Comparison of ENCODE assay signal across 8 cellular contexts in the genomic region with DNA sequence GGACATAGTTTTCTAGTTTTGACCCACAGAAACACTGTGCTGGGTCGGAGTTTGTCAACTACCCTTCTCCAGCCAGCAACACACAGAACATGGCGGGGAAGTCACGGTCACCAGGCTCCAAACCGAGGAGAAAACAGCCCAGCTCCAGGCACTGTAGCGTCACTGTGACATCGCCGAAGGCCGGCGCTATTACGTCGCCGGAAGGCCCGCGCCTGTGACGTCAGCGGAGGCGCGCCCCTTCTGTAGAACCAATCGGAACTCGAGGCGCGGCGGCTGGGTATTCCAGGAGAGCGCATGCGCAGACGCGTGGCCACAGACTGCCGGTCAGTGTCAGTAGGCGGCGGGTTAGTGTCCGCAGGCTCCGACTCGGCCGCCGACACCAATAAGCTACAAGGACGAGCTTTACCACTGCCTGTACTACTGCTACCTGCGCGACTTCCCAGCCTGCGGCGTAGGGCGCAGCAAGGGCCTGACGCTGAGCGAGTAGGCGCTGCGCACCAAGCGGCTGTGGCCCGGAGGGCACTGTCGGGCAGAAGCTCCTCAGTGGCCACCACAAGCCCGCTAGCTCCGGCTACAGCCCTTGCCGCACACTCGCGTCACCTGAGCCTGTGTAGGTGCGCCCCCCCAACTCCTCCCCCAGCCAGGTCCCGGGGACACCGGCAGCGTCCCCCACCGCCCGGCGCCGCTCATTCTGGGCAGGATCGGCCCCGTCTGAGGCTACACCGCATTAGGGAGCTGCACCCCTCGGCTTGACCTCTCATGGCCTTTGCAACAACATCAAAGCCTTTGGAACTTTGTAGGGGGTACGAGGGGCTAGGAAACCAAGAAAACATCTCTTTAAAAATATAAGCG. TPM values are rescaled to one million over a fixed set of nuclear protein-coding genes. Genes with fewer than 3 reads are reported as not detected.
A peak's percentile ranks its signal among the peaks of the same experiment; 100 is the strongest.
DNase-seq lines count a peak whose midpoint lies in the region; ATAC-seq, FAIRE-seq and TF ChIP-seq lines count a peak whose summit lies in the region.

No MANE protein-coding gene starts in this region.

- H2BK20ac ChIP-seq in H1 (ENCODE audit: low read length), result no peak overlapping the region

- H3K36me3 Mint-ChIP-seq in memory B cell, result no peaks in the 10 kb centered on the region

- no peaks in the 10 kb centered on the region for H3K36me3 ChIP-seq in H1 (ENCODE audit: control insufficient read depth in 2 of 4, insufficient read depth in 4 of 4, low read length in 3 of 4)

- TF ChIP-seq CTCF in GM20000 (IDR thresholded peaks at IDR 0.05; ENCODE audit: extremely low read depth, missing control alignments) (no peak), H1 (IDR thresholded peaks at IDR 0.05; ENCODE audit: control extremely low read depth in 1 of 3, insufficient read depth in 1 of 3, low read depth in 1 of 3, low read length in 3 of 3) (no peak)

- no peak overlapping the region for H2BK120ac ChIP-seq in H1 (replicated peaks; ENCODE audit: low read depth, low read length)

- DNase-seq in CMK (ENCODE audit: low read depth), result peak; percentile 90
- DNase-seq in GM20000 (ENCODE audit: low spot score), result peak; percentile 93
- DNase-seq in HS-5 (ENCODE audit: low read depth), result peak; percentile 49
- DNase-seq in NOMO-1 treated with dmso at 0.1 percent for 144 hours (lab: John Stamatoyannopoulos, UW; ENCODE audit: unreplicated experiment), result peak; percentile 99
- DNase-seq in activated CD8-positive, alpha-beta memory T cell treated with anti-CD3 and anti-CD28 coated beads, Interleukin-2, amount 50 U/mL, for 1 hour (ENCODE audit: extremely low read depth), result peak; percentile 79
- DNase-seq in H1 (ENCODE audit: low read depth in 1 of 2, low spot score in 2 of 2), result peak; percentile 87 to 99
- peak; percentile 88 to 93 for DNase-seq in memory B cell (ENCODE audit: low spot score in 2 of 2)
- DNase-seq in stimulated activated CD4-positive, alpha-beta T cell treated with anti-CD3 and anti-CD28 coated beads, TNF-alpha, amount 100 ng/mL, for 48 hours (ENCODE audit: low read depth in 3 of 3), result peak; percentile 85 to 89 (median 86)

- H3K4me3 Mint-ChIP-seq in memory B cell, result peak overlapping the region; percentile 89

- peak overlapping the region; percentile 88 for H4K5ac ChIP-seq in H1 (ENCODE audit: insufficient read length, low read depth, low read length)

- H4K91ac ChIP-seq in H1 (replicated peaks; ENCODE audit: insufficient read length, low read length), result no peak overlapping the region

- TF ChIP-seq EP300 in H1 (IDR thresholded peaks at IDR 0.05; ENCODE audit: borderline replicate concordance in 1 of 2, low read depth in 2 of 2, low read length in 2 of 2), result peak in 1 of 2 experiments; percentile 68; a peak in 1 of 3 replicates

- no peaks in the 10 kb centered on the region for H3K27me3 ChIP-seq in H1 (replicated peaks in 1 of 4; ENCODE audit: control insufficient read depth in 3 of 4, extremely low read depth in 1 of 4, insufficient read depth in 3 of 4, low read length in 3 of 4)

- no peak overlapping the region for H3K56ac ChIP-seq in H1 (replicated peaks; ENCODE audit: insufficient read length, low read depth, low read length)

- peaks cover 2 to 17% (median 9%) of the 10 kb centered on the region in 4 experiments for H3K4me1 ChIP-seq in H1 (replicated peaks in 1 of 4; ENCODE audit: control insufficient read depth in 3 of 4, insufficient read depth in 4 of 4, low read length in 3 of 4)

- peaks cover 3% of the 10 kb centered on the region for H3K4me1 Mint-ChIP-seq in memory B cell

- H3K27ac ChIP-seq in H1 (ENCODE audit: low read depth, low read length), result peak overlapping the region; percentile 87

- H3K14ac ChIP-seq in H1 (ENCODE audit: insufficient read length), result no peak overlapping the region

- no peaks in the 10 kb centered on the region for H3K9me3 ChIP-seq in H1 (ENCODE audit: insufficient read depth in 2 of 2, low read depth in 1 of 2, low read length in 1 of 2)

- peak; percentile 94 for ATAC-seq in memory B cell (ENCODE audit: low read depth)

- no peaks in the 10 kb centered on the region for H3K27me3 Mint-ChIP-seq in memory B cell

- no peak overlapping the region for H2AFZ ChIP-seq in H1 (ENCODE audit: low read length)

- peak overlapping the region; percentile 93 for H4K8ac ChIP-seq in H1 (ENCODE audit: extremely low read depth, insufficient read depth, low read length)

- peak overlapping the region; percentile 65; the same call in 1 of the 2 replicates for H2BK15ac ChIP-seq in H1 (ENCODE audit: low read length)

- no peak overlapping the region for H3K23ac ChIP-seq in H1 (ENCODE audit: insufficient read length)

- FAIRE-seq in H1 (lab: Jason Lieb, UNC), result no peak

- H3K9ac ChIP-seq in H1 (replicated peaks in 1 of 4; ENCODE audit: extremely low read depth in 1 of 4, low read depth in 3 of 4, low read length in 3 of 4), result peak overlapping the region; percentile 55 to 82 (median 76)

- H3K4ac ChIP-seq in H1 (replicated peaks; ENCODE audit: insufficient read length, low read depth, low read length), result no peak overlapping the region

- peak overlapping the region; percentile 91 for H3K27ac Mint-ChIP-seq in memory B cell

- peak overlapping the region; percentile 50 to 92 for H3K4me2 ChIP-seq in H1 (ENCODE audit: insufficient read depth in 1 of 2, low read depth in 2 of 2, low read length in 2 of 2)

- 9% methylated on average over 53 of the region's 67 CpGs; no CpG with 5 or more reads in 1 of the 2 experiments for WGBS in H1 (ENCODE audit: extremely low coverage in 1 of 2, insufficient coverage in 1 of 2, insufficient read length in 1 of 2, insufficient replicate concordance in 2 of 2, low coverage in 1 of 2, low lambda C conversion rate in 2 of 2, missing lambda C conversion rate in 1 of 2), 2 experiments

- peak in 1 of 2 experiments; percentile 14; a peak in 2 of 4 replicates for TF ChIP-seq RAD21 in H1 (IDR thresholded peaks at IDR 0.05 in 1 of 2, conservative IDR thresholded peaks at IDR 0.05 in 1 of 2; ENCODE audit: low read depth in 2 of 2, low read length in 2 of 2)

- peak overlapping the region; percentile 62; the same call in 1 of the 2 replicates for H3K18ac ChIP-seq in H1 (ENCODE audit: extremely low read depth, low read length)

- H2AK5ac ChIP-seq in H1 (ENCODE audit: low read depth, low read length), result no peak overlapping the region

- H4K20me1 ChIP-seq in H1 (replicated peaks in 1 of 2; ENCODE audit: control insufficient read depth in 1 of 2, insufficient read depth in 2 of 2, low read length in 2 of 2), result no peaks in the 10 kb centered on the region

- H2BK12ac ChIP-seq in H1 (ENCODE audit: low read depth, low read length), result peak overlapping the region; percentile 94; the same call in 1 of the 2 replicates

- peak overlapping the region; percentile 54 to 69 (median 56) for H3K4me3 ChIP-seq in H1 (ENCODE audit: extremely low read depth in 1 of 4, insufficient read depth in 2 of 4, low read depth in 3 of 4, low read length in 4 of 4)

- H3K23me2 ChIP-seq in H1 (ENCODE audit: low read depth, low read length), result peaks cover 4% of the 10 kb centered on the region; the same call in 1 of the 2 replicates

- H3K79me1 ChIP-seq in H1 (ENCODE audit: low read depth, low read length), result no peaks in the 10 kb centered on the region

- no peaks in the 10 kb centered on the region for H3K9me3 Mint-ChIP-seq in memory B cell

- CTCF ChIA-PET in H1 (lab: Charles Lee; ENCODE audit: partially characterized antibody), result interaction anchor here (0.6 to 3.7 kb wide), 8 partner anchors 11 to 206 kb away, joined by 3 to 20 read pairs (median 4); no protein-coding TSS in a partner anchor

- no peaks in the 10 kb centered on the region for H3K79me2 ChIP-seq in H1 (ENCODE audit: control insufficient read depth in 1 of 2, insufficient read depth in 2 of 2, low read length in 2 of 2)

- POLR2A ChIA-PET in H1 (lab: Charles Lee; ENCODE audit: partially characterized antibody), result interaction anchor here (0.6 to 1.5 kb wide), 14 partner anchors 10 to 1579 kb away, joined by 3 to 11 read pairs (median 3); no protein-coding TSS in a partner anchor

- peak; percentile 49 to 86 for TF ChIP-seq POLR2A in H1 (IDR thresholded peaks at IDR 0.05; ENCODE audit: control extremely low read depth in 1 of 2, low read depth in 2 of 2, low read length in 2 of 2)

- H2BK5ac ChIP-seq in H1 (ENCODE audit: low read depth, low read length), result peak overlapping the region; percentile 86

TF ChIP-seq in H1, 55 proteins besides CTCF, POLR2A, EP300 and RAD21 (continues in another document):
- TF ChIP-seq TAF1 (IDR thresholded peaks at IDR 0.05; ENCODE audit: low read depth, low read length) (peak; percentile 80), SP1 (IDR thresholded peaks at IDR 0.05; ENCODE audit: low read depth, low read length) (peak; percentile 65; the same call in 1 of the 2 replicates), SIRT6 (IDR thresholded peaks at IDR 0.05; ENCODE audit: low read length) (no peak), KDM1A (IDR thresholded peaks at IDR 0.05; ENCODE audit: borderline replicate concordance, low read length) (no peak), SAP30 (IDR thresholded peaks at IDR 0.05; ENCODE audit: insufficient read depth, insufficient replicate concordance, low read length) (no peak), TCF12 (IDR thresholded peaks at IDR 0.05; ENCODE audit: low read depth, low read length) (no peak), SUZ12 (IDR thresholded peaks at IDR 0.05; ENCODE audit: low read length) (no peak), TBP (IDR thresholded peaks at IDR 0.05; ENCODE audit: low read depth, low read length) (peak; percentile 88), RXRA (IDR thresholded peaks at IDR 0.05; ENCODE audit: insufficient read depth, low read depth, low read length) (no peak), CEBPB (IDR thresholded peaks at IDR 0.05; ENCODE audit: low read depth, low read length) (no peak), PHF8 (conservative IDR thresholded peaks at IDR 0.05; ENCODE audit: low read depth, low read length) (peak; percentile 75), BACH1 (IDR thresholded peaks at IDR 0.05; ENCODE audit: low read length) (no peak)
- TF ChIP-seq, protein P1, sequence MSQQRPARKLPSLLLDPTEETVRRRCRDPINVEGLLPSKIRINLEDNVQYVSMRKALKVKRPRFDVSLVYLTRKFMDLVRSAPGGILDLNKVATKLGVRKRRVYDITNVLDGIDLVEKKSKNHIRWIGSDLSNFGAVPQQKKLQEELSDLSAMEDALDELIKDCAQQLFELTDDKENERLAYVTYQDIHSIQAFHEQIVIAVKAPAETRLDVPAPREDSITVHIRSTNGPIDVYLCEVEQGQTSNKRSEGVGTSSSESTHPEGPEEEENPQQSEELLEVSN (IDR thresholded peaks at IDR 0.05), result no peak; the same call in 1 of the 2 replicates

RNA-seq across cellular contexts. Expression of a gene that starts 35.1 kb away (rescaled TPM):
- total RNA-seq in H1 (2021; fragmentation: NEBNext Ultra II Directional; extraction: Animal tissue kit (Norgen Biotek cat#: 25700)), result 16.0 and 17.4 TPM in 2 replicates
- polyA plus RNA-seq in H1 (2011; rRNA removed), result 10.4 and 18.4 TPM in 2 replicates
- polyA plus RNA-seq in H1 (2011; cell fraction: cytosol; rRNA removed), result 12.8 TPM
- polyA plus RNA-seq in H1 (2011; cell fraction: nucleus; rRNA removed), result 19.3 TPM
- 12.4 to 19.0 TPM (median 18.1 TPM) in 4 replicates for polyA plus RNA-seq in H1 (2012, experiment 1 of 2)
- 15.2 TPM for polyA plus RNA-seq in H1 (2012, experiment 2 of 2)
- polyA plus RNA-seq in H1 (2013, experiment 1 of 2), result 10.6 TPM
- 8.8 TPM for polyA plus RNA-seq in H1 (2013, experiment 2 of 2)
- polyA minus RNA-seq in H1 (2011; rRNA and poly(A)+ RNA removed), result 6.3 and 10.2 TPM in 2 replicates
- polyA minus RNA-seq in H1 (2011; cell fraction: cytosol; rRNA and poly(A)+ RNA removed), result 12.8 TPM
- polyA minus RNA-seq in H1 (2011; cell fraction: nucleus; rRNA and poly(A)+ RNA removed), result 12.0 TPM

Comparison
In these comparisons a context has a peak if more than half of its experiments do, and no peak if none do; other contexts are left out.
1. Peak in every context shown above with its lines: DNase-seq, ATAC-seq, H3K4me3 ChIP-seq and H3K27ac ChIP-seq.
2. DNase-seq: peak in every context shown above with its lines; median percentile 99 in NOMO-1 treated with dmso at 0.1 percent for 144 hours; 93 in GM20000; 93 in H1; 90 in memory B cell; 90 in CMK; 86 in stimulated activated CD4-positive, alpha-beta T cell treated with anti-CD3 and anti-CD28 coated beads, TNF-alpha, amount 100 ng/mL, for 48 hours; 79 in activated CD8-positive, alpha-beta memory T cell treated with anti-CD3 and anti-CD28 coated beads, Interleukin-2, amount 50 U/mL, for 1 hour; 49 in HS-5.